Comparison of ENCODE assay signal across 29 cellular contexts in genomic region chr10:32204606-32205005, GRCh38.
"Had no signal": no experiment of that assay in that cellular context is flagged by ENCODE, and none has a peak within 500 bp of the region (broad histone marks: within the 10 kb centered on the region; RNA-seq: fewer than 3 reads in every experiment).

No MANE protein-coding gene starts in this region.

- H3K27me3 Mint-ChIP-seq: activated naive CD4-positive, alpha-beta T cell treated with anti-CD3 and anti-CD28 coated beads, Interleukin-2, amount 50 U/mL, for 24 hours; brain had no signal

- H3K9me3 ChIP-seq: MG63, SJCRH30 had no signal

- ATAC-seq: activated CD8-positive, alpha-beta T cell treated with anti-CD3 and anti-CD28 coated beads, Interleukin-2, amount 10 ng/mL, durations not matched to agents 7 days and 5 days; WTC11 had no signal

- H3K27ac Mint-ChIP-seq: activated CD8-positive, alpha-beta T cell treated with anti-CD3 and anti-CD28 coated beads, Interleukin-2, amount 10 ng/mL, durations not matched to agents 7 days and 5 days; activated naive CD4-positive, alpha-beta T cell treated with anti-CD3 and anti-CD28 coated beads, Interleukin-2, amount 50 U/mL, for 24 hours; activated T-helper 1 cell treated with anti-CD3 and anti-CD28 coated beads, Interleukin-12 subunit alpha, Interleukin-12 subunit beta, Interleukin-2, Interleukin-4 antibody, amounts not matched to agents 30 ng/mL and 10 ng/mL and 1 ng/mL, durations not matched to agents 14 hours and 24 hours and 36 hours; brain; WTC11 had no signal

- H3K4me3 ChIP-seq: MG63, SJCRH30 had no signal

- H3K9me2 ChIP-seq: SK-N-SH had no signal

- H3K36me3 Mint-ChIP-seq: activated naive CD4-positive, alpha-beta T cell treated with anti-CD3 and anti-CD28 coated beads, Interleukin-2, amount 50 U/mL, for 24 hours; brain; WTC11 had no signal

- H3K4me1 Mint-ChIP-seq: activated naive CD4-positive, alpha-beta T cell treated with anti-CD3 and anti-CD28 coated beads, Interleukin-2, amount 50 U/mL, for 24 hours; brain; central memory CD8-positive, alpha-beta T cell had no signal

- H3K27ac ChIP-seq: SJCRH30 had no signal

- H3K36me3 ChIP-seq: MG63, SJCRH30 had no signal

- H3K4me3 Mint-ChIP-seq: activated CD8-positive, alpha-beta T cell treated with anti-CD3 and anti-CD28 coated beads, Interleukin-2, amount 10 ng/mL, durations not matched to agents 7 days and 5 days; activated naive CD4-positive, alpha-beta T cell treated with anti-CD3 and anti-CD28 coated beads, Interleukin-2, amount 50 U/mL, for 24 hours; activated T-helper 1 cell treated with anti-CD3 and anti-CD28 coated beads, Interleukin-12 subunit alpha, Interleukin-12 subunit beta, Interleukin-2, Interleukin-4 antibody, amounts not matched to agents 30 ng/mL and 10 ng/mL and 1 ng/mL, durations not matched to agents 14 hours and 24 hours and 36 hours; brain; central memory CD8-positive, alpha-beta T cell; WTC11 had no signal

- H3K9me3 Mint-ChIP-seq: activated naive CD4-positive, alpha-beta T cell treated with anti-CD3 and anti-CD28 coated beads, Interleukin-2, amount 50 U/mL, for 24 hours; activated T-helper 1 cell treated with anti-CD3 and anti-CD28 coated beads, Interleukin-12 subunit alpha, Interleukin-12 subunit beta, Interleukin-2, Interleukin-4 antibody, amounts not matched to agents 30 ng/mL and 10 ng/mL and 1 ng/mL, durations not matched to agents 14 hours and 24 hours and 36 hours had no signal

- H3K27me3 ChIP-seq: MG63, SJCRH30 had no signal

- DNase-seq: activated CD4-positive, alpha-beta T cell treated with anti-CD3 and anti-CD28 coated beads for 48 hours; activated CD4-positive, alpha-beta T cell treated with anti-CD3 and anti-CD28 coated beads, Interleukin-2, amount 50 U/mL, for 4 hours; activated CD4-positive, CD25-positive, alpha-beta regulatory T cell treated with anti-CD3 and anti-CD28 coated beads, Interleukin-2, amount 50 U/mL, for 72 hours; activated CD8-positive, alpha-beta memory T cell treated with anti-CD3 and anti-CD28 coated beads, Interleukin-2, amount 50 U/mL, for 48 hours; activated CD8-positive, alpha-beta T cell treated with anti-CD3 and anti-CD28 coated beads, Interleukin-2, amount 10 ng/mL, durations not matched to agents 7 days and 5 days; activated effector memory CD4-positive, alpha-beta T cell treated with Interleukin-2 at 50 U/mL for 16 hours; activated naive CD4-positive, alpha-beta T cell; activated T-cell treated with anti-CD3 and anti-CD28 coated beads, Interleukin-2, amount 50 U/mL, for 1 hour; amygdala; MG63; NCI-H1092 treated with DMSO at 0.1 percent for 48 hours; NCI-H1417 treated with DMSO at 0.1 percent for 48 hours; NCI-H1694 treated with DMSO at 0.1 percent for 48 hours; NCI-H2029 treated with DMSO at 0.1 percent for 48 hours; NCI-H345; NCI-H510A; NCI-H526 treated with DMSO at 0.1 percent for 48 hours; NCI-H82; Right ventricle myocardium superior; RPMI8226; SJCRH30; SK-N-SH; SW 1271; T-helper 9 cell had no signal

- H3K4me1 ChIP-seq: SJCRH30 had no signal
